ENCODE assay signal across 25 cellular contexts in the genomic region with DNA sequence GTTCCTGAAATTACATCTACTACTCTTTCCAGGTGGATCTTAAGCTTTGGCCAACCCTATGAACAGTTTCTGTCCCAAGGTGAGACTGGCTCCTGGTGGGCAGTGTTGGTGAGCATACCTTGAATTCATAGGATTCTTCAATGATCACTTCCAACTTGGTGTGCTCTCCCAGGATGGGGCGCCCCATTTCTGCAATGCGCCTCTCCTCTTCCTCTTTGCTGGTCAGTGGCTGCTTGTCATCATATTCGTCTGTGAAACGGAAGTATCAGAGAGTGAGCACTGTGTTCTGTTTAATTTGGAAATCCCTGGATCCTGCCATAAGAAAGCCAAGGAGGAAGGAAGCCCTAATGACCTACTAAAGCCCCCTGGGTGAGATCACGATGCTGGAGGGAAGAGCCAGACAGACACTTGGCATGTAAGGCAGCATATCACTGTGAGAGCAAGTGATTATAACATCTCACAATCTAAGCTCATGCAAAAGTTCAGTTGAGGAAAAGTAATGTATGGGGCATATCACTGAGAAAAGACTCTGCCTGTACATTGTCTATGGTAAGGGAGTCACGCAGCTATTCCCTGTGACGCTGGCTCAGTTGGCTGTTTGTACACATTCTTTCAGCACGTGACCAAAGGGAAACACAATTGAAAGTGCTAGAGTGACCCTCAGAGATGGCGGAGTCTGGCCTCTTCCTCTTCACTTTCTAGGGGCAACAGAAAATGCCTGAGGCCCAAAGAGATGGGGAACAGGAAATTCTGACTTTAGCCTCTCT.
DNase-seq lines count a peak whose midpoint lies in the region; FAIRE-seq and TF ChIP-seq lines count a peak whose summit lies in the region.
"Had no signal": no experiment of that assay in that cellular context is flagged by ENCODE, and none has a peak within 500 bp of the region (broad histone marks: within the 10 kb centered on the region; RNA-seq: fewer than 3 reads in every experiment).

No MANE protein-coding gene starts in this region.

- H2AK5ac ChIP-seq in H1 (ENCODE audit: low read depth, low read length): no peak overlapping the region

- no peak overlapping the region for H3K56ac ChIP-seq in H1 (replicated peaks; ENCODE audit: insufficient read length, low read depth, low read length)

- H2BK15ac ChIP-seq in H1 (ENCODE audit: low read length): no peak overlapping the region

- no peak overlapping the region for H4K91ac ChIP-seq in H1 (replicated peaks; ENCODE audit: insufficient read length, low read length)

- H3K4ac ChIP-seq in H1 (replicated peaks; ENCODE audit: insufficient read length, low read depth, low read length): no peak overlapping the region

- no peaks in the 10 kb centered on the region for H4K20me1 ChIP-seq in H1 (replicated peaks in 1 of 2; ENCODE audit: control insufficient read depth in 1 of 2, insufficient read depth in 2 of 2, low read length in 2 of 2)

- no peak overlapping the region for H2BK120ac ChIP-seq in H1 (replicated peaks; ENCODE audit: low read depth, low read length)

- intact Hi-C loops in sigmoid colon (cut with DNase I): no loop called here

- H2BK5ac ChIP-seq in H1 (ENCODE audit: low read depth, low read length): no peak overlapping the region

- no peak for FAIRE-seq in H1 (lab: Jason Lieb, UNC)
- FAIRE-seq: K562 had no signal

- H3K27me3 ChIP-seq in H1 (replicated peaks in 1 of 4; ENCODE audit: control insufficient read depth in 3 of 4, extremely low read depth in 1 of 4, insufficient read depth in 3 of 4, low read length in 3 of 4) (no peaks in the 10 kb centered on the region), right atrium auricular region (no peaks in the 10 kb centered on the region), sigmoid colon (no peaks in the 10 kb centered on the region)
- H3K27me3 ChIP-seq: neural progenitor cell, spleen, thyroid gland had no signal

- no peak overlapping the region for H3K18ac ChIP-seq in H1 (ENCODE audit: extremely low read depth, low read length)

- H3K4me3 ChIP-seq in H1 (ENCODE audit: extremely low read depth in 1 of 4, insufficient read depth in 2 of 4, low read depth in 3 of 4, low read length in 4 of 4) (no peak overlapping the region), right atrium auricular region (no peak overlapping the region), sigmoid colon (no peak overlapping the region)
- H3K4me3 ChIP-seq: K562, mucosa of descending colon, neural progenitor cell, prostate gland, spleen, thyroid gland had no signal

- H3K4me1 ChIP-seq in H1 (replicated peaks in 1 of 4; ENCODE audit: control insufficient read depth in 3 of 4, insufficient read depth in 4 of 4, low read length in 3 of 4): peaks cover 0 to 2% (median 0%) of the 10 kb centered on the region in 4 experiments; a peak in 1 of 7 replicates
- peaks cover 0 to 23% of the 10 kb centered on the region in 2 donors for H3K4me1 ChIP-seq in right atrium auricular region
- H3K4me1 ChIP-seq in sigmoid colon: peaks cover 0 to 20% (median 15%) of the 10 kb centered on the region in 4 donors
- H3K4me1 ChIP-seq: prostate gland, spleen had no signal

- no peak for TF ChIP-seq CTCF in H1 (IDR thresholded peaks at IDR 0.05; ENCODE audit: control extremely low read depth in 1 of 3, insufficient read depth in 1 of 3, low read depth in 1 of 3, low read length in 3 of 3)
- no peak for TF ChIP-seq CTCF in right atrium auricular region (IDR thresholded peaks at IDR 0.05)
- TF ChIP-seq CTCF in sigmoid colon (IDR thresholded peaks at IDR 0.05): no peak

- H3K36me3 ChIP-seq in H1 (ENCODE audit: control insufficient read depth in 2 of 4, insufficient read depth in 4 of 4, low read length in 3 of 4) (no peaks in the 10 kb centered on the region), right atrium auricular region (peaks cover 46% of the 10 kb centered on the region), sigmoid colon (peaks cover 0 to 49% (median 17%) of the 10 kb centered on the region in 4 donors)
- H3K36me3 ChIP-seq: neural progenitor cell, prostate gland, thyroid gland had no signal

- no peak overlapping the region for H4K5ac ChIP-seq in H1 (ENCODE audit: insufficient read length, low read depth, low read length)

- H2BK20ac ChIP-seq in H1 (ENCODE audit: low read length): no peak overlapping the region

- CTCF ChIA-PET in H1 (lab: Charles Lee; ENCODE audit: partially characterized antibody): no interaction called here

- H3K27ac ChIP-seq in H1 (ENCODE audit: low read depth, low read length) (no peak overlapping the region), right atrium auricular region (peak overlapping the region; percentile 40 to 49), sigmoid colon (peak overlapping the region in 3 of 4 donors; percentile 9 to 42 (median 27))
- H3K27ac ChIP-seq: neural progenitor cell, prostate gland, thyroid gland had no signal

- no peak overlapping the region for H3K23ac ChIP-seq in H1 (ENCODE audit: insufficient read length)

- 84% methylated on average over 9 of the region's 9 CpGs; no CpG with 5 or more reads in 1 of the 2 experiments for WGBS in H1 (ENCODE audit: extremely low coverage in 1 of 2, insufficient coverage in 1 of 2, insufficient read length in 1 of 2, insufficient replicate concordance in 2 of 2, low coverage in 1 of 2, low lambda C conversion rate in 2 of 2, missing lambda C conversion rate in 1 of 2), 2 experiments
- 77 to 86% methylated on average over 9 of the region's 9 CpGs for WGBS in sigmoid colon, 2 donors

- no peaks in the 10 kb centered on the region for H3K9me3 ChIP-seq in H1 (ENCODE audit: insufficient read depth in 2 of 2, low read depth in 1 of 2, low read length in 1 of 2)
- H3K9me3 ChIP-seq in right atrium auricular region: no peaks in the 10 kb centered on the region
- no peaks in the 10 kb centered on the region for H3K9me3 ChIP-seq in sigmoid colon
- H3K9me3 ChIP-seq: mucosa of descending colon, prostate gland, SK-N-SH, spleen, thyroid gland had no signal

- no peak overlapping the region for H4K8ac ChIP-seq in H1 (ENCODE audit: extremely low read depth, insufficient read depth, low read length)

- H3K14ac ChIP-seq in H1 (ENCODE audit: insufficient read length): no peak overlapping the region

- peak overlapping the region; percentile 30; the same call in 1 of the 2 replicates for H2AFZ ChIP-seq in H1 (ENCODE audit: low read length)
- H2AFZ ChIP-seq: neural progenitor cell had no signal

- TF ChIP-seq POLR2A in H1 (IDR thresholded peaks at IDR 0.05; ENCODE audit: control extremely low read depth in 1 of 2, low read depth in 2 of 2, low read length in 2 of 2): no peak
- no peak for TF ChIP-seq POLR2A in sigmoid colon (IDR thresholded peaks at IDR 0.05)

- POLR2A ChIA-PET in H1 (lab: Charles Lee; ENCODE audit: partially characterized antibody): interaction anchor here (1.0 kb wide), 1 partner anchor 16 kb away, joined by 3 read pairs; no protein-coding TSS in a partner anchor

- DNase-seq in NCI-H748 (lab: John Stamatoyannopoulos, UW; ENCODE audit: unreplicated experiment) (peak; percentile 72), H1 (ENCODE audit: low read depth in 1 of 2, low spot score in 2 of 2) (no peak), right atrium auricular region (ENCODE audit: low spot score) (peak; percentile 60), sigmoid colon (no peak), NCI-H1105 treated with DMSO at 0.1 percent for 48 hours (lab: John Stamatoyannopoulos, UW) (no peak), putamen (ENCODE audit: low spot score) (no peak), activated gamma-delta T cell (lab: John Stamatoyannopoulos, UW) (no peak), OCI-M2 (lab: John Stamatoyannopoulos, UW; ENCODE audit: unreplicated experiment) (no peak)
- DNase-seq: activated CD4-positive, alpha-beta T cell treated with anti-CD3 and anti-CD28 coated beads, Interleukin-2, amount 10 ng/mL, durations not matched to agents 24 days and 14 days; activated CD8-positive, alpha-beta memory T cell treated with anti-CD3 and anti-CD28 coated beads, Interleukin-2, amount 10 ng/mL, durations not matched to agents 7 days and 5 days; CD4-positive, CD25-positive, alpha-beta regulatory T cell; effector CD8-positive, alpha-beta T cell; H9; MM.1S; NCI-H2029 treated with DMSO at 0.1 percent for 48 hours; NK-92 treated with Interleukin-12 subunit alpha and Interleukin-12 subunit beta, amount 100 ng/mL, for 24 hours; SK-N-SH; spleen; stimulated activated CD4-positive, alpha-beta T cell treated with anti-CD3 and anti-CD28 coated beads, Interleukin-4, amount 100 ng/mL, for 1 hour; stimulated activated naive CD4-positive, alpha-beta T cell had no signal

- H3K9ac ChIP-seq in H1 (replicated peaks in 1 of 4; ENCODE audit: extremely low read depth in 1 of 4, low read depth in 3 of 4, low read length in 3 of 4): no peak overlapping the region
- H3K9ac ChIP-seq: neural progenitor cell, SK-N-SH had no signal

- H3K79me1 ChIP-seq in H1 (ENCODE audit: low read depth, low read length): no peaks in the 10 kb centered on the region

- TF ChIP-seq EP300 in H1 (IDR thresholded peaks at IDR 0.05; ENCODE audit: borderline replicate concordance in 1 of 2, low read depth in 2 of 2, low read length in 2 of 2): no peak
- no peak for TF ChIP-seq EP300 in sigmoid colon (IDR thresholded peaks at IDR 0.05)

- TF ChIP-seq RAD21 in H1 (IDR thresholded peaks at IDR 0.05 in 1 of 2, conservative IDR thresholded peaks at IDR 0.05 in 1 of 2; ENCODE audit: low read depth in 2 of 2, low read length in 2 of 2): no peak

- no peak overlapping the region for H3K4me2 ChIP-seq in H1 (ENCODE audit: insufficient read depth in 1 of 2, low read depth in 2 of 2, low read length in 2 of 2)
- H3K4me2 ChIP-seq: neural progenitor cell, SK-N-SH had no signal

- no peaks in the 10 kb centered on the region for H3K79me2 ChIP-seq in H1 (ENCODE audit: control insufficient read depth in 1 of 2, insufficient read depth in 2 of 2, low read length in 2 of 2)

- H3K23me2 ChIP-seq in H1 (ENCODE audit: low read depth, low read length): no peaks in the 10 kb centered on the region

- H2BK12ac ChIP-seq in H1 (ENCODE audit: low read depth, low read length): 0 out of 2 replicates have a peak overlapping the region, but pooled peaks have one; percentile 29

TF ChIP-seq in H1, 55 proteins besides CTCF, POLR2A, EP300 and RAD21 (continues in another document):
- no peak for TF ChIP-seq KDM5A (IDR thresholded peaks at IDR 0.05; ENCODE audit: low read length)

Comparison
In these comparisons a context has a peak if more than half of its experiments do, and no peak if none do; other contexts are left out.
1. DNase-seq: peak in NCI-H748 (single experiment) and right atrium auricular region (single experiment); none in H1 (0 of 2), sigmoid colon (single experiment), NCI-H1105 treated with DMSO at 0.1 percent for 48 hours (single experiment), putamen (single experiment), activated gamma-delta T cell (single experiment) and OCI-M2 (single experiment).